1 cellular context compared by ENCODE assay signal in genomic region chr5:149273950-149274349, GRCh38.
TF ChIP-seq lines count a peak whose summit lies in the region.

No MANE protein-coding gene starts in this region.

TF ChIP-seq in H1, 55 proteins besides CTCF, POLR2A, EP300 and RAD21:
- no peak for TF ChIP-seq USF2 (IDR thresholded peaks at IDR 0.05; ENCODE audit: low read length)
- TF ChIP-seq CBX5 (IDR thresholded peaks at IDR 0.05; ENCODE audit: low read depth, low read length) = no peak
- TF ChIP-seq HDAC2 (IDR thresholded peaks at IDR 0.05; ENCODE audit: borderline replicate concordance in 1 of 2, low read depth in 2 of 2, low read length in 2 of 2) = no peak
- TF ChIP-seq ZNF274 (IDR thresholded peaks at IDR 0.05; ENCODE audit: borderline replicate concordance, extremely low read depth, low read length) = no peak
- no peak for TF ChIP-seq TAF7 (optimal IDR thresholded peaks at IDR 0.05; ENCODE audit: borderline replicate concordance, low read depth, low read length)
- no peak for TF ChIP-seq JUN (IDR thresholded peaks at IDR 0.05; ENCODE audit: low read depth, low read length)
- TF ChIP-seq NANOG (IDR thresholded peaks at IDR 0.05; ENCODE audit: insufficient read depth, low read depth, low read length, poor library complexity, severe bottlenecking) = no peak
- TF ChIP-seq TEAD4 (IDR thresholded peaks at IDR 0.05; ENCODE audit: low read depth, low read length) = no peak
- TF ChIP-seq ATF3 (IDR thresholded peaks at IDR 0.05; ENCODE audit: insufficient read depth, low read depth, low read length) = no peak
TF ChIP-seq in H1: peak in this region for 0.
